In the genomic region with DNA sequence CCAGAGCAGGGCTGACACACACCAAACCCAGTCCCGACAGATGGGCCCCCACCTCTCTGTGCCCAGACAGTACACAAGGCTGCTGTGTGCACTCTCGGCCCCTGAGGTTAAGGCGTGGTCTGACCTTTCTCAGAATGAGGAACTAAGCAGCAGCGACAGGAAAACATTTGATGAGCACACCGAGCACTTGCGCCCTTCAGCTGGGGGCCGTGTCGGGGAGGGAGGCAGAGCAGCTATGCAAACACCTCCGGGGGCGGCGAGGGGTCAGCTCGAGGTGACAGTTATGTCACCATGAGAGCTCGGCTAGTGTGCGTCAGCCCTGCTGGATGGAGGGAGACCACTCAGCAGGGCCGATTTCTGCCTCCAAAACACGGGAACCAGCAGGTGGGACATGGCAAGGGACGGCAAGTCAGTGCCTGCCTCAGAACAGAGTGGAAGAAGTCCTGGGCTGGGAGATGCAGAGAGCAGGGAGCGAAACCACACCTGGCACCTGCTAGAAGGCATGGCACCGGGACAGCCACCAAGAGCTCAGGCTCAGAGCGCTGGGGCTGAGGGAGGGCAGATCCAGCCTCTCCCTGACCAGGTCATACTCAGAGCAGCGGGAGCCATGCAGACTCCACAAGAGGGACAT, we compare ENCODE assay signal across 1 cellular context.
A peak's percentile ranks its signal among the peaks of the same experiment; 100 is the strongest.
TF ChIP-seq lines count a peak whose summit lies in the region.

No MANE protein-coding gene starts in this region.

TF ChIP-seq in HepG2, 621 proteins besides CTCF, POLR2A, EP300 and RAD21 (continued from another document and continues in another):
- peak; percentile 77; the same call in 1 of the 2 replicates for TF ChIP-seq ARHGAP35 (CRISPR knock-in tag; IDR thresholded peaks at IDR 0.05; ENCODE audit: borderline replicate concordance)
- peak; percentile 100 for TF ChIP-seq TBX2 (CRISPR knock-in tag; IDR thresholded peaks at IDR 0.05; ENCODE audit: borderline replicate concordance)
- TF ChIP-seq, protein P1, sequence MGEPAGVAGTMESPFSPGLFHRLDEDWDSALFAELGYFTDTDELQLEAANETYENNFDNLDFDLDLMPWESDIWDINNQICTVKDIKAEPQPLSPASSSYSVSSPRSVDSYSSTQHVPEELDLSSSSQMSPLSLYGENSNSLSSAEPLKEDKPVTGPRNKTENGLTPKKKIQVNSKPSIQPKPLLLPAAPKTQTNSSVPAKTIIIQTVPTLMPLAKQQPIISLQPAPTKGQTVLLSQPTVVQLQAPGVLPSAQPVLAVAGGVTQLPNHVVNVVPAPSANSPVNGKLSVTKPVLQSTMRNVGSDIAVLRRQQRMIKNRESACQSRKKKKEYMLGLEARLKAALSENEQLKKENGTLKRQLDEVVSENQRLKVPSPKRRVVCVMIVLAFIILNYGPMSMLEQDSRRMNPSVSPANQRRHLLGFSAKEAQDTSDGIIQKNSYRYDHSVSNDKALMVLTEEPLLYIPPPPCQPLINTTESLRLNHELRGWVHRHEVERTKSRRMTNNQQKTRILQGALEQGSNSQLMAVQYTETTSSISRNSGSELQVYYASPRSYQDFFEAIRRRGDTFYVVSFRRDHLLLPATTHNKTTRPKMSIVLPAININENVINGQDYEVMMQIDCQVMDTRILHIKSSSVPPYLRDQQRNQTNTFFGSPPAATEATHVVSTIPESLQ (CRISPR knock-in tag; conservative IDR thresholded peaks at IDR 0.05): 0 out of 2 replicates have a peak, but pooled peaks have one; percentile 77
- TF ChIP-seq, protein P2, sequence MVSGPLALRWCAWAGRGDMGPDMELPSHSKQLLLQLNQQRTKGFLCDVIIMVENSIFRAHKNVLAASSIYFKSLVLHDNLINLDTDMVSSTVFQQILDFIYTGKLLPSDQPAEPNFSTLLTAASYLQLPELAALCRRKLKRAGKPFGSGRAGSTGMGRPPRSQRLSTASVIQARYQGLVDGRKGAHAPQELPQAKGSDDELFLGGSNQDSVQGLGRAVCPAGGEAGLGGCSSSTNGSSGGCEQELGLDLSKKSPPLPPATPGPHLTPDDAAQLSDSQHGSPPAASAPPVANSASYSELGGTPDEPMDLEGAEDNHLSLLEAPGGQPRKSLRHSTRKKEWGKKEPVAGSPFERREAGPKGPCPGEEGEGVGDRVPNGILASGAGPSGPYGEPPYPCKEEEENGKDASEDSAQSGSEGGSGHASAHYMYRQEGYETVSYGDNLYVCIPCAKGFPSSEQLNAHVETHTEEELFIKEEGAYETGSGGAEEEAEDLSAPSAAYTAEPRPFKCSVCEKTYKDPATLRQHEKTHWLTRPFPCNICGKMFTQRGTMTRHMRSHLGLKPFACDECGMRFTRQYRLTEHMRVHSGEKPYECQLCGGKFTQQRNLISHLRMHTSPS (CRISPR knock-in tag; IDR thresholded peaks at IDR 0.05; ENCODE audit: low read depth): peak; percentile 86; the same call in 1 of the 2 replicates
- TF ChIP-seq, protein P3, sequence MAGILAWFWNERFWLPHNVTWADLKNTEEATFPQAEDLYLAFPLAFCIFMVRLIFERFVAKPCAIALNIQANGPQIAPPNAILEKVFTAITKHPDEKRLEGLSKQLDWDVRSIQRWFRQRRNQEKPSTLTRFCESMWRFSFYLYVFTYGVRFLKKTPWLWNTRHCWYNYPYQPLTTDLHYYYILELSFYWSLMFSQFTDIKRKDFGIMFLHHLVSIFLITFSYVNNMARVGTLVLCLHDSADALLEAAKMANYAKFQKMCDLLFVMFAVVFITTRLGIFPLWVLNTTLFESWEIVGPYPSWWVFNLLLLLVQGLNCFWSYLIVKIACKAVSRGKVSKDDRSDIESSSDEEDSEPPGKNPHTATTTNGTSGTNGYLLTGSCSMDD (CRISPR knock-in tag; IDR thresholded peaks at IDR 0.05): no peak
- no peak for TF ChIP-seq JARID2 (CRISPR knock-in tag; IDR thresholded peaks at IDR 0.05; ENCODE audit: insufficient replicate concordance)
- TF ChIP-seq, protein P4, sequence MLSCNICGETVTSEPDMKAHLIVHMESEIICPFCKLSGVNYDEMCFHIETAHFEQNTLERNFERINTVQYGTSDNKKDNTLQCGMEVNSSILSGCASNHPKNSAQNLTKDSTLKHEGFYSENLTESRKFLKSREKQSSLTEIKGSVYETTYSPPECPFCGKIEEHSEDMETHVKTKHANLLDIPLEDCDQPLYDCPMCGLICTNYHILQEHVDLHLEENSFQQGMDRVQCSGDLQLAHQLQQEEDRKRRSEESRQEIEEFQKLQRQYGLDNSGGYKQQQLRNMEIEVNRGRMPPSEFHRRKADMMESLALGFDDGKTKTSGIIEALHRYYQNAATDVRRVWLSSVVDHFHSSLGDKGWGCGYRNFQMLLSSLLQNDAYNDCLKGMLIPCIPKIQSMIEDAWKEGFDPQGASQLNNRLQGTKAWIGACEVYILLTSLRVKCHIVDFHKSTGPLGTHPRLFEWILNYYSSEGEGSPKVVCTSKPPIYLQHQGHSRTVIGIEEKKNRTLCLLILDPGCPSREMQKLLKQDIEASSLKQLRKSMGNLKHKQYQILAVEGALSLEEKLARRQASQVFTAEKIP (CRISPR knock-in tag; IDR thresholded peaks at IDR 0.05; ENCODE audit: borderline replicate concordance): no peak
- TF ChIP-seq AGO1 (IDR thresholded peaks at IDR 0.05; ENCODE audit: low read depth, low read length, poor library complexity, severe bottlenecking): no peak
- TF ChIP-seq NCOA2 (CRISPR knock-in tag; IDR thresholded peaks at IDR 0.05): peak; percentile 96
- peak; percentile 73 for TF ChIP-seq CEBPG (CRISPR knock-in tag; IDR thresholded peaks at IDR 0.05)
- TF ChIP-seq ZNF790 (CRISPR knock-in tag; IDR thresholded peaks at IDR 0.05; ENCODE audit: borderline replicate concordance): no peak; the same call in 1 of the 2 replicates
- TF ChIP-seq ATF1 (CRISPR knock-in tag; IDR thresholded peaks at IDR 0.05): no peak
- TF ChIP-seq, protein P5, sequence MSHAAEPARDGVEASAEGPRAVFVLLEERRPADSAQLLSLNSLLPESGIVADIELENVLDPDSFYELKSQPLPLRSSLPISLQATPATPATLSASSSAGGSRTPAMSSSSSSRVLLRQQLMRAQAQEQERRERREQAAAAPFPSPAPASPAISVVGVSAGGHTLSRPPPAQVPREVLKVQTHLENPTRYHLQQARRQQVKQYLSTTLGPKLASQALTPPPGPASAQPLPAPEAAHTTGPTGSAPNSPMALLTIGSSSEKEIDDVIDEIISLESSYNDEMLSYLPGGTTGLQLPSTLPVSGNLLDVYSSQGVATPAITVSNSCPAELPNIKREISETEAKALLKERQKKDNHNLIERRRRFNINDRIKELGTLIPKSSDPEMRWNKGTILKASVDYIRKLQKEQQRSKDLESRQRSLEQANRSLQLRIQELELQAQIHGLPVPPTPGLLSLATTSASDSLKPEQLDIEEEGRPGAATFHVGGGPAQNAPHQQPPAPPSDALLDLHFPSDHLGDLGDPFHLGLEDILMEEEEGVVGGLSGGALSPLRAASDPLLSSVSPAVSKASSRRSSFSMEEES (CRISPR knock-in tag; IDR thresholded peaks at IDR 0.05): peak; percentile 87
- peak; percentile 97; the same call in 1 of the 2 replicates for TF ChIP-seq ZNF747 (CRISPR knock-in tag; IDR thresholded peaks at IDR 0.05; ENCODE audit: borderline replicate concordance)
- no peak; the same call in 1 of the 2 replicates for TF ChIP-seq ZNF547 (CRISPR knock-in tag; IDR thresholded peaks at IDR 0.05)
- peak; percentile 73; the same call in 1 of the 2 replicates for TF ChIP-seq ZNF709 (CRISPR knock-in tag; IDR thresholded peaks at IDR 0.05)
- TF ChIP-seq MBNL3 (CRISPR knock-in tag; conservative IDR thresholded peaks at IDR 0.05): no peak
- TF ChIP-seq ZNF776 (CRISPR knock-in tag; IDR thresholded peaks at IDR 0.05): no peak
- TF ChIP-seq CBX1 (IDR thresholded peaks at IDR 0.05; ENCODE audit: low read depth): peak; percentile 57
- TF ChIP-seq, protein P6, sequence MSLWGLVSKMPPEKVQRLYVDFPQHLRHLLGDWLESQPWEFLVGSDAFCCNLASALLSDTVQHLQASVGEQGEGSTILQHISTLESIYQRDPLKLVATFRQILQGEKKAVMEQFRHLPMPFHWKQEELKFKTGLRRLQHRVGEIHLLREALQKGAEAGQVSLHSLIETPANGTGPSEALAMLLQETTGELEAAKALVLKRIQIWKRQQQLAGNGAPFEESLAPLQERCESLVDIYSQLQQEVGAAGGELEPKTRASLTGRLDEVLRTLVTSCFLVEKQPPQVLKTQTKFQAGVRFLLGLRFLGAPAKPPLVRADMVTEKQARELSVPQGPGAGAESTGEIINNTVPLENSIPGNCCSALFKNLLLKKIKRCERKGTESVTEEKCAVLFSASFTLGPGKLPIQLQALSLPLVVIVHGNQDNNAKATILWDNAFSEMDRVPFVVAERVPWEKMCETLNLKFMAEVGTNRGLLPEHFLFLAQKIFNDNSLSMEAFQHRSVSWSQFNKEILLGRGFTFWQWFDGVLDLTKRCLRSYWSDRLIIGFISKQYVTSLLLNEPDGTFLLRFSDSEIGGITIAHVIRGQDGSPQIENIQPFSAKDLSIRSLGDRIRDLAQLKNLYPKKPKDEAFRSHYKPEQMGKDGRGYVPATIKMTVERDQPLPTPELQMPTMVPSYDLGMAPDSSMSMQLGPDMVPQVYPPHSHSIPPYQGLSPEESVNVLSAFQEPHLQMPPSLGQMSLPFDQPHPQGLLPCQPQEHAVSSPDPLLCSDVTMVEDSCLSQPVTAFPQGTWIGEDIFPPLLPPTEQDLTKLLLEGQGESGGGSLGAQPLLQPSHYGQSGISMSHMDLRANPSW (CRISPR knock-in tag; IDR thresholded peaks at IDR 0.05; ENCODE audit: borderline replicate concordance): peak; percentile 96
- TF ChIP-seq SMYD3 (CRISPR knock-in tag; IDR thresholded peaks at IDR 0.05): peak; percentile 77; the same call in 1 of the 2 replicates
- peak; percentile 63; the same call in 1 of the 2 replicates for TF ChIP-seq ZNF589 (CRISPR knock-in tag; conservative IDR thresholded peaks at IDR 0.05)
- peak; percentile 96; the same call in 1 of the 2 replicates for TF ChIP-seq ZNF670 (CRISPR knock-in tag; IDR thresholded peaks at IDR 0.05; ENCODE audit: borderline replicate concordance)
- TF ChIP-seq, protein P7, sequence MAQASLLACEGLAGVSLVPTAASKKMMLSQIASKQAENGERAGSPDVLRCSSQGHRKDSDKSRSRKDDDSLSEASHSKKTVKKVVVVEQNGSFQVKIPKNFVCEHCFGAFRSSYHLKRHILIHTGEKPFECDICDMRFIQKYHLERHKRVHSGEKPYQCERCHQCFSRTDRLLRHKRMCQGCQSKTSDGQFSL (CRISPR knock-in tag; IDR thresholded peaks at IDR 0.05): no peak
- no peak for TF ChIP-seq HOXA7 (CRISPR knock-in tag; IDR thresholded peaks at IDR 0.05)
- TF ChIP-seq IKZF1 (IDR thresholded peaks at IDR 0.05): no peak
- TF ChIP-seq, protein P8, sequence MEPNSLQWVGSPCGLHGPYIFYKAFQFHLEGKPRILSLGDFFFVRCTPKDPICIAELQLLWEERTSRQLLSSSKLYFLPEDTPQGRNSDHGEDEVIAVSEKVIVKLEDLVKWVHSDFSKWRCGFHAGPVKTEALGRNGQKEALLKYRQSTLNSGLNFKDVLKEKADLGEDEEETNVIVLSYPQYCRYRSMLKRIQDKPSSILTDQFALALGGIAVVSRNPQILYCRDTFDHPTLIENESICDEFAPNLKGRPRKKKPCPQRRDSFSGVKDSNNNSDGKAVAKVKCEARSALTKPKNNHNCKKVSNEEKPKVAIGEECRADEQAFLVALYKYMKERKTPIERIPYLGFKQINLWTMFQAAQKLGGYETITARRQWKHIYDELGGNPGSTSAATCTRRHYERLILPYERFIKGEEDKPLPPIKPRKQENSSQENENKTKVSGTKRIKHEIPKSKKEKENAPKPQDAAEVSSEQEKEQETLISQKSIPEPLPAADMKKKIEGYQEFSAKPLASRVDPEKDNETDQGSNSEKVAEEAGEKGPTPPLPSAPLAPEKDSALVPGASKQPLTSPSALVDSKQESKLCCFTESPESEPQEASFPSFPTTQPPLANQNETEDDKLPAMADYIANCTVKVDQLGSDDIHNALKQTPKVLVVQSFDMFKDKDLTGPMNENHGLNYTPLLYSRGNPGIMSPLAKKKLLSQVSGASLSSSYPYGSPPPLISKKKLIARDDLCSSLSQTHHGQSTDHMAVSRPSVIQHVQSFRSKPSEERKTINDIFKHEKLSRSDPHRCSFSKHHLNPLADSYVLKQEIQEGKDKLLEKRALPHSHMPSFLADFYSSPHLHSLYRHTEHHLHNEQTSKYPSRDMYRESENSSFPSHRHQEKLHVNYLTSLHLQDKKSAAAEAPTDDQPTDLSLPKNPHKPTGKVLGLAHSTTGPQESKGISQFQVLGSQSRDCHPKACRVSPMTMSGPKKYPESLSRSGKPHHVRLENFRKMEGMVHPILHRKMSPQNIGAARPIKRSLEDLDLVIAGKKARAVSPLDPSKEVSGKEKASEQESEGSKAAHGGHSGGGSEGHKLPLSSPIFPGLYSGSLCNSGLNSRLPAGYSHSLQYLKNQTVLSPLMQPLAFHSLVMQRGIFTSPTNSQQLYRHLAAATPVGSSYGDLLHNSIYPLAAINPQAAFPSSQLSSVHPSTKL (CRISPR knock-in tag; IDR thresholded peaks at IDR 0.05): peak; percentile 99
- no peak for TF ChIP-seq ZNF549 (CRISPR knock-in tag; IDR thresholded peaks at IDR 0.05)
- TF ChIP-seq, protein P9, sequence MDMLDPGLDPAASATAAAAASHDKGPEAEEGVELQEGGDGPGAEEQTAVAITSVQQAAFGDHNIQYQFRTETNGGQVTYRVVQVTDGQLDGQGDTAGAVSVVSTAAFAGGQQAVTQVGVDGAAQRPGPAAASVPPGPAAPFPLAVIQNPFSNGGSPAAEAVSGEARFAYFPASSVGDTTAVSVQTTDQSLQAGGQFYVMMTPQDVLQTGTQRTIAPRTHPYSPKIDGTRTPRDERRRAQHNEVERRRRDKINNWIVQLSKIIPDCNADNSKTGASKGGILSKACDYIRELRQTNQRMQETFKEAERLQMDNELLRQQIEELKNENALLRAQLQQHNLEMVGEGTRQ (IDR thresholded peaks at IDR 0.05; ENCODE audit: low read depth, low read length): no peak
- TF ChIP-seq, protein P9 (CRISPR knock-in tag; IDR thresholded peaks at IDR 0.05; ENCODE audit: borderline replicate concordance): no peak
- TF ChIP-seq PCBP1 (IDR thresholded peaks at IDR 0.05; ENCODE audit: borderline replicate concordance, low read depth, low read length): no peak
- TF ChIP-seq, protein P10, sequence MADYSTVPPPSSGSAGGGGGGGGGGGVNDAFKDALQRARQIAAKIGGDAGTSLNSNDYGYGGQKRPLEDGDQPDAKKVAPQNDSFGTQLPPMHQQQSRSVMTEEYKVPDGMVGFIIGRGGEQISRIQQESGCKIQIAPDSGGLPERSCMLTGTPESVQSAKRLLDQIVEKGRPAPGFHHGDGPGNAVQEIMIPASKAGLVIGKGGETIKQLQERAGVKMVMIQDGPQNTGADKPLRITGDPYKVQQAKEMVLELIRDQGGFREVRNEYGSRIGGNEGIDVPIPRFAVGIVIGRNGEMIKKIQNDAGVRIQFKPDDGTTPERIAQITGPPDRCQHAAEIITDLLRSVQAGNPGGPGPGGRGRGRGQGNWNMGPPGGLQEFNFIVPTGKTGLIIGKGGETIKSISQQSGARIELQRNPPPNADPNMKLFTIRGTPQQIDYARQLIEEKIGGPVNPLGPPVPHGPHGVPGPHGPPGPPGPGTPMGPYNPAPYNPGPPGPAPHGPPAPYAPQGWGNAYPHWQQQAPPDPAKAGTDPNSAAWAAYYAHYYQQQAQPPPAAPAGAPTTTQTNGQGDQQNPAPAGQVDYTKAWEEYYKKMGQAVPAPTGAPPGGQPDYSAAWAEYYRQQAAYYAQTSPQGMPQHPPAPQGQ (CRISPR knock-in tag; IDR thresholded peaks at IDR 0.05; ENCODE audit: borderline replicate concordance): no peak
- TF ChIP-seq SSRP1 (CRISPR knock-in tag; IDR thresholded peaks at IDR 0.05): peak; percentile 91
- TF ChIP-seq ZNF703 (CRISPR knock-in tag; IDR thresholded peaks at IDR 0.05; ENCODE audit: borderline replicate concordance): 0 out of 2 replicates have a peak, but pooled peaks have one; percentile 25
- TF ChIP-seq CENPT (CRISPR knock-in tag; IDR thresholded peaks at IDR 0.05; ENCODE audit: low read depth): no peak
- peak; percentile 45 for TF ChIP-seq XRCC5 (optimal IDR thresholded peaks at IDR 0.05; ENCODE audit: low read length)
